Comparison of ENCODE assay signal across 24 cellular contexts in the genomic region with DNA sequence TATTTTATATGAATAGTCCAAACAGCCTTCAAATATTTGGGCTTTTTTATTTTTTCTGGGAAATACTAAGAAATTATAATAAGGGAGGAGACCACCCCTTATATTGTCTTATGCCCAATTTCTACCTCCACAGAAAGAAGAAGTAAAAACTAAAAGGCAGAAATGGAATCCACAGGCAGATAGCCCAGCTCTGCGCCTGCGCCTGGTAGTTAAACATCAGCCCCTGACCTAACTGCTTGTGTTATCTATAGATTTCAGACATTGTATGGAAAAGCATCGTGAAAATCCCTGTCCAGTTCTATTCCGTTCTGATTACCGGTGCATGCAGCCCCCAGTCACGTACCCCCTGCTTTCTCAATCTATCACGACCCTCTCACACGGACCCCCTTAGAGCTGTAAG. TPM values are rescaled to one million over a fixed set of nuclear protein-coding genes. Genes with fewer than 3 reads are reported as not detected.
"Had no signal": no experiment of that assay in that cellular context is flagged by ENCODE, and none has a peak within 500 bp of the region (broad histone marks: within the 10 kb centered on the region; RNA-seq: fewer than 3 reads in every experiment).

No MANE protein-coding gene starts in this region.

RNA-seq across cellular contexts. Expression of a gene that starts 29.4 kb away (rescaled TPM):
- total RNA-seq: dermis blood vessel endothelial cell; endothelial cell of umbilical vein; epithelial cell of proximal tubule; esophagus muscularis mucosa; fibroblast of lung; foreskin keratinocyte; gastroesophageal sphincter; heart left ventricle; hepatocyte; left lobe of liver; liver; mononuclear cell; natural killer cell treated with Interleukin-12 subunit alpha and Interleukin-12 subunit beta and Interleukin-15 and Interleukin-18, amount 100 ng/mL, for 72 hours; osteocyte; psoas muscle; renal cortical epithelial cell; right cardiac atrium; sigmoid colon; skeletal muscle tissue; stomach; subcutaneous adipose tissue; thyroid gland; ureter; vagina had no signal
- polyA plus RNA-seq: endothelial cell of umbilical vein, fibroblast of lung, foreskin keratinocyte, heart left ventricle, hepatocyte, liver, right cardiac atrium, sigmoid colon, stomach had no signal
